In genomic region chr5:95641803-95642220, GRCh38 we compare ENCODE assay signal across 15 cellular contexts. TPM values are rescaled to one million over a fixed set of nuclear protein-coding genes. Genes with fewer than 3 reads are reported as not detected.
DNase-seq lines count a peak whose midpoint lies in the region; ATAC-seq and TF ChIP-seq lines count a peak whose summit lies in the region.
"Had no signal": no experiment of that assay in that cellular context is flagged by ENCODE, and none has a peak within 500 bp of the region (broad histone marks: within the 10 kb centered on the region; RNA-seq: fewer than 3 reads in every experiment).

No MANE protein-coding gene starts in this region.

- peak; percentile 20 for ATAC-seq in sciatic nerve
- ATAC-seq in activated CD8-positive, alpha-beta memory T cell treated with anti-CD3 and anti-CD28 coated beads, Interleukin-2, amount 10 ng/mL, durations not matched to agents 7 days and 5 days = no peak
- ATAC-seq: activated T-cell treated with anti-CD3 and anti-CD28 coated beads, Interleukin-2, amount 50 U/mL, for 4 hours; naive thymus-derived CD4-positive, alpha-beta T cell had no signal

- H3K27ac Mint-ChIP-seq in activated CD8-positive, alpha-beta memory T cell treated with anti-CD3 and anti-CD28 coated beads, Interleukin-2, amount 10 ng/mL, durations not matched to agents 7 days and 5 days = no peak overlapping the region
- H3K27ac Mint-ChIP-seq: naive thymus-derived CD4-positive, alpha-beta T cell had no signal

- H3K9me3 Mint-ChIP-seq in activated CD8-positive, alpha-beta memory T cell treated with anti-CD3 and anti-CD28 coated beads, Interleukin-2, amount 10 ng/mL, durations not matched to agents 7 days and 5 days (ENCODE audit: low read depth) = no peaks in the 10 kb centered on the region
- H3K9me3 Mint-ChIP-seq: activated T-cell treated with anti-CD3 and anti-CD28 coated beads, Interleukin-2, amount 50 U/mL, for 4 hours had no signal

- peaks cover 16% of the 10 kb centered on the region for H3K27me3 Mint-ChIP-seq in activated CD8-positive, alpha-beta memory T cell treated with anti-CD3 and anti-CD28 coated beads, Interleukin-2, amount 10 ng/mL, durations not matched to agents 7 days and 5 days

- intact Hi-C loops in sciatic nerve (cut with DNase I) = loop anchor here (5.0 to 10.0 kb wide), 3 partner anchors 93 to 1540 kb away; partner anchors contain the start of genes RHOBTB3 and RIOK2

- peak; percentile 22 for DNase-seq in AG10803 (ENCODE audit: low read depth)
- DNase-seq in amniotic epithelial cell (ENCODE audit: low read depth) = peak; percentile 99
- DNase-seq in fibroblast of villous mesenchyme (ENCODE audit: low read depth) = peak; percentile 95
- no peak for DNase-seq in sciatic nerve (ENCODE audit: low spot score)
- no peak for DNase-seq in NCI-H2171 treated with DMSO at 0.1 percent for 48 hours (lab: John Stamatoyannopoulos, UW)
- DNase-seq in stimulated activated CD4-positive, alpha-beta T cell treated with anti-CD3 and anti-CD28 coated beads, Interleukin-4, amount 100 ng/mL, for 1 hour = no peak
- no peak for DNase-seq in activated CD8-positive, alpha-beta memory T cell treated with anti-CD3 and anti-CD28 coated beads, Interleukin-2, amount 10 ng/mL, durations not matched to agents 7 days and 5 days
- DNase-seq in GM03348 (ENCODE audit: low spot score) = no peak
- DNase-seq: activated T-cell treated with anti-CD3 and anti-CD28 coated beads, Interleukin-2, amount 50 U/mL, for 4 hours; DMS53; hippocampal formation; naive thymus-derived CD4-positive, alpha-beta T cell; NCI-H1694; NCI-H446 had no signal

- H3K4me3 ChIP-seq in AG10803 (ENCODE audit: low read length) (no peak overlapping the region), fibroblast of villous mesenchyme (ENCODE audit: low read depth, low read length) (no peak overlapping the region)
- H3K4me3 ChIP-seq: SJSA1 had no signal

- no peaks in the 10 kb centered on the region for H3K36me3 Mint-ChIP-seq in activated CD8-positive, alpha-beta memory T cell treated with anti-CD3 and anti-CD28 coated beads, Interleukin-2, amount 10 ng/mL, durations not matched to agents 7 days and 5 days
- H3K36me3 Mint-ChIP-seq: naive thymus-derived CD4-positive, alpha-beta T cell had no signal

- H3K4me1 Mint-ChIP-seq in activated CD8-positive, alpha-beta memory T cell treated with anti-CD3 and anti-CD28 coated beads, Interleukin-2, amount 10 ng/mL, durations not matched to agents 7 days and 5 days = peaks cover 26% of the 10 kb centered on the region

- no peak overlapping the region for H3K4me3 Mint-ChIP-seq in activated CD8-positive, alpha-beta memory T cell treated with anti-CD3 and anti-CD28 coated beads, Interleukin-2, amount 10 ng/mL, durations not matched to agents 7 days and 5 days
- H3K4me3 Mint-ChIP-seq: activated T-cell treated with anti-CD3 and anti-CD28 coated beads, Interleukin-2, amount 50 U/mL, for 4 hours; naive thymus-derived CD4-positive, alpha-beta T cell had no signal

- CTCF ChIA-PET in activated CD8-positive, alpha-beta memory T cell treated with anti-CD3 and anti-CD28 coated beads, Interleukin-2, amount 10 ng/mL, durations not matched to agents 7 days and 5 days (lab: Charles Lee) = interaction anchor here (0.9 to 5.2 kb wide), 3 partner anchors 139 to 207 kb away, joined by 4 to 46 read pairs (median 22); no protein-coding TSS in a partner anchor

- TF ChIP-seq CTCF in AG10803 (conservative IDR thresholded peaks at IDR 0.05; ENCODE audit: low read length) = no peak
- no peak for TF ChIP-seq CTCF in fibroblast of villous mesenchyme (IDR thresholded peaks at IDR 0.05; ENCODE audit: insufficient read depth, low read depth, low read length)

RNA-seq across cellular contexts. Expression of gene RFESD, which starts 4.8 kb away (rescaled TPM):
- 1.6 and 2.6 TPM in 2 replicates for total RNA-seq in fibroblast of villous mesenchyme
- 3.9 TPM for total RNA-seq in sciatic nerve
- 1 to 10 TPM; 3.0 to 3.3 TPM for total RNA-seq in activated CD8-positive, alpha-beta memory T cell treated with anti-CD3 and anti-CD28 coated beads, Interleukin-2, amount 10 ng/mL, durations not matched to agents 7 days and 5 days

RNA-seq across cellular contexts. Expression of gene GPR150, which starts 21.9 kb away (rescaled TPM):
- total RNA-seq in fibroblast of villous mesenchyme = 0.32 and 0.43 TPM in 2 replicates
- 0.49 TPM for total RNA-seq in sciatic nerve
- total RNA-seq in activated CD8-positive, alpha-beta memory T cell treated with anti-CD3 and anti-CD28 coated beads, Interleukin-2, amount 10 ng/mL, durations not matched to agents 7 days and 5 days = under 1 TPM; 0.28 to 0.58 TPM

RNA-seq across cellular contexts. Expression of gene SPATA9, which starts 41.0 kb away (rescaled TPM):
- 1.3 TPM in 2 replicates for total RNA-seq in fibroblast of villous mesenchyme
- 1.6 TPM for total RNA-seq in sciatic nerve
- total RNA-seq in activated CD8-positive, alpha-beta memory T cell treated with anti-CD3 and anti-CD28 coated beads, Interleukin-2, amount 10 ng/mL, durations not matched to agents 7 days and 5 days = not detected
- total RNA-seq: activated T-cell treated with anti-CD3 and anti-CD28 coated beads, Interleukin-2, amount 50 U/mL, for 4 hours had no signal

Comparison
In these comparisons a context has a peak if more than half of its experiments do, and no peak if none do; other contexts are left out.
1. DNase-seq: peak in AG10803 (single experiment), amniotic epithelial cell (single experiment) and fibroblast of villous mesenchyme (single experiment); none in sciatic nerve (single experiment), NCI-H2171 treated with DMSO at 0.1 percent for 48 hours (single experiment), stimulated activated CD4-positive, alpha-beta T cell treated with anti-CD3 and anti-CD28 coated beads, Interleukin-4, amount 100 ng/mL, for 1 hour (single experiment), activated CD8-positive, alpha-beta memory T cell treated with anti-CD3 and anti-CD28 coated beads, Interleukin-2, amount 10 ng/mL, durations not matched to agents 7 days and 5 days (single experiment) and GM03348 (single experiment).